8 cellular contexts compared by ENCODE assay signal in genomic region chr5:80406980-80407734, GRCh38. TPM values are rescaled to one million over a fixed set of nuclear protein-coding genes. Genes with fewer than 3 reads are reported as not detected.
DNase-seq lines count a peak whose midpoint lies in the region; ATAC-seq and FAIRE-seq lines count a peak whose summit lies in the region.

No MANE protein-coding gene starts in this region.

- no peaks in the 10 kb centered on the region for H3K9me3 ChIP-seq in CD4-positive, alpha-beta memory T cell (ENCODE audit: control insufficient read depth in 1 of 2, low read length in 2 of 2)
- no peaks in the 10 kb centered on the region for H3K9me3 ChIP-seq in HAP-1
- no peaks in the 10 kb centered on the region for H3K9me3 ChIP-seq in T-helper 17 cell (ENCODE audit: control insufficient read depth, low read length, poor library complexity, severe bottlenecking)

- POLR2A ChIA-PET in CD4-positive, alpha-beta memory T cell (lab: Charles Lee; ENCODE audit: partially characterized antibody): interaction anchor here (0.8 to 1.5 kb wide), 8 partner anchors 12 to 1423 kb away, joined by 3 to 6 read pairs (median 3); partner anchors contain the start of genes DHFR and MSH3

- peak in 2 of 5 donors; percentile 4 to 12 for DNase-seq in CD4-positive, alpha-beta memory T cell
- peak in 1 of 2 experiments; percentile 17 for DNase-seq in HAP-1 (ENCODE audit: low spot score in 2 of 2)
- DNase-seq in T-helper 17 cell: no peak
- no peak for DNase-seq in naive B cell
- DNase-seq in COR-L47 (lab: John Stamatoyannopoulos, UW): no peak

- no peaks in the 10 kb centered on the region for H3K27me3 ChIP-seq in CD4-positive, alpha-beta memory T cell (ENCODE audit: insufficient read depth, low read length)
- no peaks in the 10 kb centered on the region for H3K27me3 ChIP-seq in HAP-1 (ENCODE audit: low read depth)

- peak; percentile 81 for FAIRE-seq in endometrium (lab: Jason Lieb, UNC)

- intact Hi-C loops in CD4-positive, alpha-beta memory T cell (cut with micrococcal nuclease): loop anchor here (5.0 kb wide), 4 partner anchors 415 to 1565 kb away; partner anchors contain the start of genes ATG10, JMY and MTX3

- H3K4me1 ChIP-seq in CD4-positive, alpha-beta memory T cell (ENCODE audit: insufficient read depth, low read length): peaks cover 22% of the 10 kb centered on the region
- peaks cover 6% of the 10 kb centered on the region for H3K4me1 ChIP-seq in HAP-1

- H3K36me3 Mint-ChIP-seq in CD4-positive, alpha-beta memory T cell: peaks cover 0 to 10% of the 10 kb centered on the region in 2 donors
- H3K36me3 Mint-ChIP-seq in T-helper 17 cell (ENCODE audit: low read depth) (no peaks in the 10 kb centered on the region), naive B cell (no peaks in the 10 kb centered on the region)

- ATAC-seq in T-helper 17 cell (no peak), naive B cell (ENCODE audit: low read depth in 2 of 2) (peak; percentile 3 to 6), HG03175 (IDR thresholded peaks at IDR 0.05; ENCODE audit: unreplicated experiment) (no peak), GM19328 (IDR thresholded peaks at IDR 0.05; ENCODE audit: unreplicated experiment) (no peak)

- H3K4me3 Mint-ChIP-seq in CD4-positive, alpha-beta memory T cell: peak overlapping the region; percentile 92 to 98 (median 96)
- H3K4me3 Mint-ChIP-seq in T-helper 17 cell (peak overlapping the region; percentile 94), naive B cell (peak overlapping the region; percentile 93 to 99 (median 96))

- peaks cover 15 to 24% (median 20%) of the 10 kb centered on the region in 4 donors for H3K4me1 Mint-ChIP-seq in CD4-positive, alpha-beta memory T cell
- peaks cover 12% of the 10 kb centered on the region for H3K4me1 Mint-ChIP-seq in T-helper 17 cell
- H3K4me1 Mint-ChIP-seq in naive B cell: peaks cover 13 to 29% (median 28%) of the 10 kb centered on the region in 3 donors

- H3K27ac Mint-ChIP-seq in CD4-positive, alpha-beta memory T cell: peak overlapping the region; percentile 91 to 100 (median 99)
- peak overlapping the region; percentile 98 for H3K27ac Mint-ChIP-seq in T-helper 17 cell
- peak overlapping the region; percentile 97 to 100 (median 98) for H3K27ac Mint-ChIP-seq in naive B cell

- H3K4me3 ChIP-seq in CD4-positive, alpha-beta memory T cell (ENCODE audit: low read length in 2 of 2): peak overlapping the region; percentile 73 to 79
- H3K4me3 ChIP-seq in HAP-1: peak overlapping the region; percentile 93

- in situ Hi-C loops in HAP-1 (cut with MboI; ENCODE audit: low sequenced_read_pairs): no loop called here

- H3K27me3 Mint-ChIP-seq in CD4-positive, alpha-beta memory T cell: peaks cover 0 to under 1% of the 10 kb centered on the region in 2 donors
- H3K27me3 Mint-ChIP-seq in T-helper 17 cell (no peaks in the 10 kb centered on the region), naive B cell (no peaks in the 10 kb centered on the region)

- H3K36me3 ChIP-seq in CD4-positive, alpha-beta memory T cell (ENCODE audit: insufficient read depth, low read length): no peaks in the 10 kb centered on the region
- H3K36me3 ChIP-seq in HAP-1 (replicated peaks): no peaks in the 10 kb centered on the region

- peak overlapping the region; percentile 86 for H3K27ac ChIP-seq in CD4-positive, alpha-beta memory T cell (ENCODE audit: low read depth, low read length)

- no peaks in the 10 kb centered on the region for H3K9me3 Mint-ChIP-seq in CD4-positive, alpha-beta memory T cell
- H3K9me3 Mint-ChIP-seq in naive B cell: no peaks in the 10 kb centered on the region

- CTCF ChIA-PET in CD4-positive, alpha-beta memory T cell (lab: Charles Lee; ENCODE audit: partially characterized antibody): interaction anchor here (1.0 to 1.2 kb wide), 2 partner anchors 27 to 61 kb away, joined by 3 to 4 read pairs; no protein-coding TSS in a partner anchor

RNA-seq across cellular contexts. Expression of gene ZFYVE16, which starts 0.7 kb away (rescaled TPM):
- total RNA-seq in CD4-positive, alpha-beta memory T cell: 10 to 100 TPM; 23.2 to 25.3 TPM
- 1 to 10 TPM; 2.5 to 6.5 TPM for polyA plus RNA-seq in CD4-positive, alpha-beta memory T cell
- 1 to 10 TPM; 8.4 to 9.2 TPM for total RNA-seq in T-helper 17 cell
- polyA plus RNA-seq in naive B cell (ENCODE audit: low read depth in 6 of 6): 1 to 10 TPM; 3.7 to 9.2 (median 8.0) TPM

Comparison
In these comparisons a context has a peak if more than half of its experiments do, and no peak if none do; other contexts are left out.
1. ATAC-seq: peak in naive B cell (2 of 2); none in T-helper 17 cell (single experiment), HG03175 (single experiment) and GM19328 (single experiment).
2. Peak in every context shown above with its lines, with median percentiles within 50 percentile points of each other: H3K27ac Mint-ChIP-seq and H3K4me3 Mint-ChIP-seq.